Comparison of ENCODE assay signal across 1 cellular context in the genomic region with DNA sequence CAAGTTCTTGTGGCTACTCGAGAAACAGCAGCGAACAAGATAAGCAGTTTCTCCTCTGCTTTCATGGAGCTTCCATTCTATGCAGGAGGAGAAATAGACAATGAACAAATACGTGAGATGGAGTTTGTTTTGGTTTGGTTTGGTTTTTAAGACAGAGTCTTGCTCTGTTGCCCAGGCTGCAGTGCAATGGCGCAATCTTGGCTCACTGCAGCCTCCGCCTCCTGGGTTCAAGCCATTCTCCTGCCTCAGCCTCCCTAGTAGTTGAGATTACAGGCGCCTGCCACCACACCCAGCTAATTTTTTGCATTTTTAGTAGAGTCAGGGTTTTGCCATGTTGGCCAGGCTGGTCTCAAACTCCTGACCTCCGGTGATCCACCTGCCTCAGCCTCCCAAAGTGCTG. TPM values are rescaled to one million over a fixed set of nuclear protein-coding genes. Genes with fewer than 3 reads are reported as not detected.
"Had no signal": no experiment of that assay in that cellular context is flagged by ENCODE, and none has a peak within 500 bp of the region (broad histone marks: within the 10 kb centered on the region; RNA-seq: fewer than 3 reads in every experiment).

No MANE protein-coding gene starts in this region.

RNA-seq across cellular contexts. Expression of a gene that starts 51.4 kb away (rescaled TPM):
- total RNA-seq: OCI-LY7 had no signal
